In genomic region chr1:206783506-206783905, GRCh38 we compare ENCODE assay signal across 15 cellular contexts. TPM values are rescaled to one million over a fixed set of nuclear protein-coding genes. Genes with fewer than 3 reads are reported as not detected.
A peak's percentile ranks its signal among the peaks of the same experiment; 100 is the strongest.
DNase-seq lines count a peak whose midpoint lies in the region; ATAC-seq and TF ChIP-seq lines count a peak whose summit lies in the region.
"Had no signal": no experiment of that assay in that cellular context is flagged by ENCODE, and none has a peak within 500 bp of the region (broad histone marks: within the 10 kb centered on the region; RNA-seq: fewer than 3 reads in every experiment).

No MANE protein-coding gene starts in this region.

- H3K4me1 ChIP-seq in KMS-11 (ENCODE audit: low read depth, poor library complexity, severe bottlenecking), result peaks cover 94% of the 10 kb centered on the region

- H3K36me3 Mint-ChIP-seq in activated CD8-positive, alpha-beta memory T cell treated with anti-CD3 and anti-CD28 coated beads, Interleukin-2, amount 10 ng/mL, durations not matched to agents 7 days and 5 days, result no peaks in the 10 kb centered on the region
- peaks cover 13% of the 10 kb centered on the region for H3K36me3 Mint-ChIP-seq in activated CD4-positive, alpha-beta memory T cell treated with anti-CD3 and anti-CD28 coated beads, Interleukin-2, amount 10 ng/mL, durations not matched to agents 7 days and 5 days (ENCODE audit: low read depth)
- H3K36me3 Mint-ChIP-seq in stimulated activated naive B cell treated with anti-CD40 and anti-IgM and Interleukin-4, amounts not matched to agents 10 μg/mL and 1 μg/mL and 100 μg/mL, for 72 hours, result no peaks in the 10 kb centered on the region

- peaks cover 65% of the 10 kb centered on the region for H3K4me1 Mint-ChIP-seq in activated CD8-positive, alpha-beta memory T cell treated with anti-CD3 and anti-CD28 coated beads, Interleukin-2, amount 10 ng/mL, durations not matched to agents 7 days and 5 days
- H3K4me1 Mint-ChIP-seq in activated CD4-positive, alpha-beta memory T cell treated with anti-CD3 and anti-CD28 coated beads, Interleukin-2, amount 10 ng/mL, durations not matched to agents 7 days and 5 days, result peaks cover 64% of the 10 kb centered on the region
- H3K4me1 Mint-ChIP-seq in stimulated activated naive B cell treated with anti-CD40 and anti-IgM and Interleukin-4, amounts not matched to agents 10 μg/mL and 1 μg/mL and 100 μg/mL, for 72 hours, result peaks cover 44 to 55% of the 10 kb centered on the region in 2 donors

- H2AFZ ChIP-seq in KMS-11 (ENCODE audit: low read depth), result no peak overlapping the region

- H3K4me3 Mint-ChIP-seq in activated CD8-positive, alpha-beta memory T cell treated with anti-CD3 and anti-CD28 coated beads, Interleukin-2, amount 10 ng/mL, durations not matched to agents 7 days and 5 days, result no peak overlapping the region
- H3K4me3 Mint-ChIP-seq in activated CD4-positive, alpha-beta memory T cell treated with anti-CD3 and anti-CD28 coated beads, Interleukin-2, amount 10 ng/mL, durations not matched to agents 7 days and 5 days, result no peak overlapping the region
- H3K4me3 Mint-ChIP-seq in stimulated activated naive B cell treated with anti-CD40 and anti-IgM and Interleukin-4, amounts not matched to agents 10 μg/mL and 1 μg/mL and 100 μg/mL, for 72 hours, result no peak overlapping the region
- H3K4me3 Mint-ChIP-seq: HFFc6 had no signal

- H3K79me2 ChIP-seq in KMS-11 (ENCODE audit: insufficient read depth, low read depth), result no peaks in the 10 kb centered on the region

- DNase-seq in activated CD8-positive, alpha-beta memory T cell treated with anti-CD3 and anti-CD28 coated beads, Interleukin-2, amount 10 ng/mL, durations not matched to agents 7 days and 5 days, result no peak
- no peak for DNase-seq in activated CD8-positive, alpha-beta memory T cell treated with anti-CD3 and anti-CD28 coated beads, Interleukin-2, amount 50 U/mL, for 48 hours
- DNase-seq in activated CD4-positive, alpha-beta memory T cell treated with anti-CD3 and anti-CD28 coated beads, Interleukin-2, amount 10 ng/mL, durations not matched to agents 7 days and 5 days, result no peak
- DNase-seq in stimulated activated naive B cell treated with anti-CD40 and anti-IgM and Interleukin-4, amounts not matched to agents 10 μg/mL and 1 μg/mL and 100 μg/mL, for 72 hours, result no peak
- no peak for DNase-seq in activated gamma-delta T cell treated with Interleukin-2 at 50 U/mL for 16 hours
- DNase-seq in NCI-H1694 (lab: John Stamatoyannopoulos, UW), result no peak
- DNase-seq: HFFc6, NCI-H1092, NCI-H187, NCI-H526 treated with DMSO at 0.1 percent for 48 hours, PC-3, SJCRH30 had no signal

- no peak overlapping the region for H3K9ac ChIP-seq in KMS-11

- H3K4me2 ChIP-seq in KMS-11, result peak overlapping the region; percentile 89

- CTCF ChIA-PET in activated CD8-positive, alpha-beta memory T cell treated with anti-CD3 and anti-CD28 coated beads, Interleukin-2, amount 10 ng/mL, durations not matched to agents 7 days and 5 days (lab: Charles Lee), result interaction anchor here (1.0 to 9.0 kb wide), 7 partner anchors 14 to 129 kb away, joined by 3 to 92 read pairs (median 4); partner anchors contain the start of genes IL10 and IL19
- CTCF ChIA-PET in activated CD4-positive, alpha-beta memory T cell treated with anti-CD3 and anti-CD28 coated beads, Interleukin-2, amount 10 ng/mL, durations not matched to agents 7 days and 5 days (lab: Charles Lee), result interaction anchor here (1.0 to 5.7 kb wide), 4 partner anchors 13 to 129 kb away, joined by 3 to 42 read pairs (median 8); partner anchors contain the start of genes IL10 and IL19

- H3K36me3 ChIP-seq in KMS-11 (ENCODE audit: insufficient read depth), result no peaks in the 10 kb centered on the region
- H3K36me3 ChIP-seq: SJCRH30 had no signal

- H3K4me3 ChIP-seq in KMS-11 (IDR thresholded peaks at IDR 0.05; ENCODE audit: insufficient read depth, low read depth, low read length), result peak overlapping the region; percentile 50
- H3K4me3 ChIP-seq: K562, SJCRH30 had no signal

- H3K27me3 ChIP-seq in KMS-11 (ENCODE audit: insufficient read depth, low read depth), result no peaks in the 10 kb centered on the region
- H3K27me3 ChIP-seq: SJCRH30 had no signal

- H3K9me3 Mint-ChIP-seq in activated CD8-positive, alpha-beta memory T cell treated with anti-CD3 and anti-CD28 coated beads, Interleukin-2, amount 10 ng/mL, durations not matched to agents 7 days and 5 days (ENCODE audit: low read depth), result no peaks in the 10 kb centered on the region
- H3K9me3 Mint-ChIP-seq in activated CD4-positive, alpha-beta memory T cell treated with anti-CD3 and anti-CD28 coated beads, Interleukin-2, amount 10 ng/mL, durations not matched to agents 7 days and 5 days, result no peaks in the 10 kb centered on the region
- peaks cover 0 to 2% of the 10 kb centered on the region in 2 donors for H3K9me3 Mint-ChIP-seq in stimulated activated naive B cell treated with anti-CD40 and anti-IgM and Interleukin-4, amounts not matched to agents 10 μg/mL and 1 μg/mL and 100 μg/mL, for 72 hours
- H3K9me3 Mint-ChIP-seq: HFFc6 had no signal

- peak overlapping the region; percentile 84 for H3K27ac ChIP-seq in KMS-11
- H3K27ac ChIP-seq: SJCRH30 had no signal

- POLR2A ChIA-PET in activated CD4-positive, alpha-beta memory T cell treated with anti-CD3 and anti-CD28 coated beads, Interleukin-2, amount 10 ng/mL, durations not matched to agents 7 days and 5 days (lab: Charles Lee), result interaction anchor here (1.0 to 6.9 kb wide), 4 partner anchors 9 to 22 kb away, joined by 8 to 114 read pairs (median 22); partner anchors contain the start of genes IL10 and IL19

- peaks cover 3% of the 10 kb centered on the region for H3K27me3 Mint-ChIP-seq in activated CD8-positive, alpha-beta memory T cell treated with anti-CD3 and anti-CD28 coated beads, Interleukin-2, amount 10 ng/mL, durations not matched to agents 7 days and 5 days
- H3K27me3 Mint-ChIP-seq in activated CD4-positive, alpha-beta memory T cell treated with anti-CD3 and anti-CD28 coated beads, Interleukin-2, amount 10 ng/mL, durations not matched to agents 7 days and 5 days, result peaks cover 18% of the 10 kb centered on the region
- H3K27me3 Mint-ChIP-seq in stimulated activated naive B cell treated with anti-CD40 and anti-IgM and Interleukin-4, amounts not matched to agents 10 μg/mL and 1 μg/mL and 100 μg/mL, for 72 hours, result peaks cover 0 to 4% of the 10 kb centered on the region in 2 donors

- no peak for TF ChIP-seq CTCF in KMS-11 (conservative IDR thresholded peaks at IDR 0.05; ENCODE audit: low read depth, low read length)

- no peak for ATAC-seq in activated CD8-positive, alpha-beta memory T cell treated with anti-CD3 and anti-CD28 coated beads, Interleukin-2, amount 10 ng/mL, durations not matched to agents 7 days and 5 days
- ATAC-seq in stimulated activated naive B cell treated with anti-CD40 and anti-IgM and Interleukin-4, amounts not matched to agents 10 μg/mL and 1 μg/mL and 100 μg/mL, for 72 hours (replicated peaks), result no peak
- ATAC-seq: K562, PC-3 had no signal

- H3K27ac Mint-ChIP-seq in activated CD8-positive, alpha-beta memory T cell treated with anti-CD3 and anti-CD28 coated beads, Interleukin-2, amount 10 ng/mL, durations not matched to agents 7 days and 5 days, result peak overlapping the region; percentile 34
- H3K27ac Mint-ChIP-seq in activated CD4-positive, alpha-beta memory T cell treated with anti-CD3 and anti-CD28 coated beads, Interleukin-2, amount 10 ng/mL, durations not matched to agents 7 days and 5 days, result peak overlapping the region; percentile 90
- peak overlapping the region; percentile 27 for H3K27ac Mint-ChIP-seq in stimulated activated naive B cell treated with anti-CD40 and anti-IgM and Interleukin-4, amounts not matched to agents 10 μg/mL and 1 μg/mL and 100 μg/mL, for 72 hours
- H3K27ac Mint-ChIP-seq: HFFc6 had no signal

- H4K20me1 ChIP-seq in KMS-11 (ENCODE audit: insufficient read depth), result no peaks in the 10 kb centered on the region

RNA-seq across cellular contexts. Expression of gene IL10, which starts 11.2 kb away (rescaled TPM):
- total RNA-seq in activated CD8-positive, alpha-beta memory T cell treated with anti-CD3 and anti-CD28 coated beads, Interleukin-2, amount 10 ng/mL, durations not matched to agents 7 days and 5 days, result not detected
- total RNA-seq in activated CD4-positive, alpha-beta memory T cell treated with anti-CD3 and anti-CD28 coated beads, Interleukin-2, amount 10 ng/mL, durations not matched to agents 7 days and 5 days, result 1 to 10 TPM in 1 of 2 experiments, under 1 TPM in 1; 0.73 to 1.9 TPM
- total RNA-seq: HFFc6, K562, M059J, PC-3 had no signal

RNA-seq across cellular contexts. Expression of gene IL19, which starts 12.9 kb away (rescaled TPM):
- not detected for total RNA-seq in activated CD8-positive, alpha-beta memory T cell treated with anti-CD3 and anti-CD28 coated beads, Interleukin-2, amount 10 ng/mL, durations not matched to agents 7 days and 5 days
- total RNA-seq in activated CD4-positive, alpha-beta memory T cell treated with anti-CD3 and anti-CD28 coated beads, Interleukin-2, amount 10 ng/mL, durations not matched to agents 7 days and 5 days, result not detected
- total RNA-seq: HFFc6, K562, M059J, PC-3, SJCRH30 had no signal

Comparison
In these comparisons a context has a peak if more than half of its experiments do, and no peak if none do; other contexts are left out.
1. H3K27ac Mint-ChIP-seq: peak in every context shown above with its lines; median percentile 90 in activated CD4-positive, alpha-beta memory T cell treated with anti-CD3 and anti-CD28 coated beads, Interleukin-2, amount 10 ng/mL, durations not matched to agents 7 days and 5 days; 34 in activated CD8-positive, alpha-beta memory T cell treated with anti-CD3 and anti-CD28 coated beads, Interleukin-2, amount 10 ng/mL, durations not matched to agents 7 days and 5 days; 27 in stimulated activated naive B cell treated with anti-CD40 and anti-IgM and Interleukin-4, amounts not matched to agents 10 μg/mL and 1 μg/mL and 100 μg/mL, for 72 hours.